Comparison of ENCODE assay signal across 18 cellular contexts in the genomic region with DNA sequence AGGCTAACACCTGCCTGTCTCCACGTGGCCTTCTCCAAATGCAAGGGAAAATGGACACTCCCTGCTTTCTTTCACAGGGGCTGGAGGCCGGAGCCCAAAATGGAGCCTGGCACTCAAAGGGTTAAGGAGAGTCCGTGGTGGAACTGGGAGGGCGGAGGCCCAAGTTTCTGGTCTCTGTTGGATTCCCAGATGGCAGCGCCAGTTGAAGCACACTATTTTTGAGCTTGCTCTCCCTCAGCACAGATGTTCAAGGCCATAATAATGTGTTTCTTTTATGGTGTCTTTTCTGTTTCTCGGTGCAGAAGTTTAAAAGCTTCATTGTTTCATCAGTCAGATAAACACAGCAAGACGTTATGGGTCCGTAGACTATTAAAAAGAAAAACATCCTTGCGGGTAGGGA.
DNase-seq lines count a peak whose midpoint lies in the region; ATAC-seq and TF ChIP-seq lines count a peak whose summit lies in the region.
"Had no signal": no experiment of that assay in that cellular context is flagged by ENCODE, and none has a peak within 500 bp of the region (broad histone marks: within the 10 kb centered on the region; RNA-seq: fewer than 3 reads in every experiment).

No MANE protein-coding gene starts in this region.

- H3K4me2 ChIP-seq in mesendoderm (ENCODE audit: low read length) = no peak overlapping the region
- H3K4me2 ChIP-seq: KMS-11 had no signal

- H3K56ac ChIP-seq in mesendoderm (ENCODE audit: low read length) = no peak overlapping the region

- H2AK5ac ChIP-seq in mesendoderm (ENCODE audit: low read length) = no peak overlapping the region

- H3K4me1 ChIP-seq in mesendoderm (ENCODE audit: control insufficient read depth, low read depth, low read length) = no peaks in the 10 kb centered on the region
- H3K4me1 ChIP-seq: parathyroid adenoma had no signal

- no peak overlapping the region for H3K27ac Mint-ChIP-seq in neural crest cell (ENCODE audit: unreplicated experiment)
- H3K27ac Mint-ChIP-seq: CD8-positive, alpha-beta T cell; dendritic cell treated with granulocyte-macrophage colony-stimulating factor and Interleukin-4, amounts not matched to agents 40 ng/mL and 50 ng/mL, for 4 days; stimulated activated memory B cell treated with anti-CD40 and anti-IgM and Interleukin-4, amounts not matched to agents 10 μg/mL and 1 μg/mL and 100 μg/mL, for 72 hours had no signal

- peak; percentile 33 for DNase-seq in AG10803 (ENCODE audit: low read depth)
- peak; percentile 58 for DNase-seq in NCI-H1694 (lab: John Stamatoyannopoulos, UW)
- peak; percentile 40 for DNase-seq in fibroblast of peridontal ligament (ENCODE audit: extremely low read depth)
- DNase-seq in neural crest cell (ENCODE audit: low read depth, low spot score) = no peak
- no peak for DNase-seq in mesendoderm
- DNase-seq in activated CD4-positive, alpha-beta T cell treated with anti-CD3 and anti-CD28 coated beads, Interleukin-2, amount 50 U/mL, for 1 hour = no peak
- DNase-seq: NCI-H1092, NCI-H2227 treated with DMSO at 0.1 percent for 48 hours, spleen, T-helper 9 cell had no signal

- no peaks in the 10 kb centered on the region for H3K9me3 Mint-ChIP-seq in neural crest cell
- H3K9me3 Mint-ChIP-seq: CD8-positive, alpha-beta T cell; dendritic cell treated with granulocyte-macrophage colony-stimulating factor and Interleukin-4, amounts not matched to agents 40 ng/mL and 50 ng/mL, for 4 days; stimulated activated memory B cell treated with anti-CD40 and anti-IgM and Interleukin-4, amounts not matched to agents 10 μg/mL and 1 μg/mL and 100 μg/mL, for 72 hours had no signal

- no peaks in the 10 kb centered on the region for H3K27me3 ChIP-seq in mesendoderm (ENCODE audit: insufficient read depth, low read length, poor library complexity)
- H3K27me3 ChIP-seq: esophagus muscularis mucosa, spleen had no signal

- H3K4me3 Mint-ChIP-seq in neural crest cell = peak overlapping the region; percentile 12
- H3K4me3 Mint-ChIP-seq: CD8-positive, alpha-beta T cell; dendritic cell treated with granulocyte-macrophage colony-stimulating factor and Interleukin-4, amounts not matched to agents 40 ng/mL and 50 ng/mL, for 4 days; stimulated activated memory B cell treated with anti-CD40 and anti-IgM and Interleukin-4, amounts not matched to agents 10 μg/mL and 1 μg/mL and 100 μg/mL, for 72 hours had no signal

- WGBS in mesendoderm (ENCODE audit: extremely low coverage, insufficient coverage, low lambda C conversion rate) = no CpG with 5 or more reads among the region's 9 CpGs

- H3K4ac ChIP-seq in mesendoderm (ENCODE audit: low read depth, low read length) = no peak overlapping the region

- no peak overlapping the region for H3K27ac ChIP-seq in mesendoderm (ENCODE audit: low read depth, low read length)
- H3K27ac ChIP-seq: esophagus muscularis mucosa, KMS-11, parathyroid adenoma, spleen had no signal

- ATAC-seq in GM21360 (IDR thresholded peaks at IDR 0.05; ENCODE audit: unreplicated experiment) = no peak
- no peak for ATAC-seq in HG02571 (IDR thresholded peaks at IDR 0.05; ENCODE audit: unreplicated experiment)
- ATAC-seq: CD8-positive, alpha-beta T cell; stimulated activated memory B cell treated with anti-CD40 and anti-IgM and Interleukin-4, amounts not matched to agents 10 μg/mL and 1 μg/mL and 100 μg/mL, for 72 hours had no signal

- H3K79me2 ChIP-seq in mesendoderm (ENCODE audit: control insufficient read depth, insufficient read depth, low read length) = no peaks in the 10 kb centered on the region
- H3K79me2 ChIP-seq: parathyroid adenoma had no signal

- H3K4me1 Mint-ChIP-seq in neural crest cell = peaks cover 44% of the 10 kb centered on the region
- H3K4me1 Mint-ChIP-seq: stimulated activated memory B cell treated with anti-CD40 and anti-IgM and Interleukin-4, amounts not matched to agents 10 μg/mL and 1 μg/mL and 100 μg/mL, for 72 hours had no signal

- no peak for TF ChIP-seq CTCF in AG10803 (conservative IDR thresholded peaks at IDR 0.05; ENCODE audit: low read length)
- TF ChIP-seq CTCF in neural crest cell (conservative IDR thresholded peaks at IDR 0.05) = no peak

- H3K27me3 Mint-ChIP-seq in neural crest cell (ENCODE audit: low read depth) = no peaks in the 10 kb centered on the region
- H3K27me3 Mint-ChIP-seq: dendritic cell treated with granulocyte-macrophage colony-stimulating factor and Interleukin-4, amounts not matched to agents 40 ng/mL and 50 ng/mL, for 4 days had no signal

- no peak overlapping the region for H2BK15ac ChIP-seq in mesendoderm (replicated peaks; ENCODE audit: low read depth)

- no peaks in the 10 kb centered on the region for H3K36me3 ChIP-seq in mesendoderm (ENCODE audit: control insufficient read depth, insufficient read depth, low read length)
- H3K36me3 ChIP-seq: esophagus muscularis mucosa, spleen had no signal

- no peak overlapping the region for H3K9ac ChIP-seq in mesendoderm (ENCODE audit: low read length)
- H3K9ac ChIP-seq: KMS-11, parathyroid adenoma had no signal

- H4K5ac ChIP-seq in mesendoderm (ENCODE audit: low read length) = no peak overlapping the region

- no peak overlapping the region for H3K23ac ChIP-seq in mesendoderm (ENCODE audit: low read length)

- H3K79me1 ChIP-seq in mesendoderm (ENCODE audit: low read length) = no peaks in the 10 kb centered on the region

- H3K36me3 Mint-ChIP-seq in neural crest cell (ENCODE audit: low read depth) = peaks cover 3% of the 10 kb centered on the region
- H3K36me3 Mint-ChIP-seq: CD8-positive, alpha-beta T cell; stimulated activated memory B cell treated with anti-CD40 and anti-IgM and Interleukin-4, amounts not matched to agents 10 μg/mL and 1 μg/mL and 100 μg/mL, for 72 hours had no signal

- H3K4me3 ChIP-seq in AG10803 (ENCODE audit: low read length) (no peak overlapping the region), mesendoderm (ENCODE audit: low read length) (no peak overlapping the region)
- H3K4me3 ChIP-seq: esophagus muscularis mucosa, spleen had no signal

- H2BK120ac ChIP-seq in mesendoderm (ENCODE audit: low read depth, low read length) = no peak overlapping the region

- H2BK5ac ChIP-seq in mesendoderm (ENCODE audit: low read length) = no peak overlapping the region

- no peak overlapping the region for H4K8ac ChIP-seq in mesendoderm (ENCODE audit: low read depth, low read length)

- no peak overlapping the region for H3K18ac ChIP-seq in mesendoderm (ENCODE audit: low read length)

Comparison
In these comparisons a context has a peak if more than half of its experiments do, and no peak if none do; other contexts are left out.
1. DNase-seq: peak in AG10803 (single experiment), NCI-H1694 (single experiment) and fibroblast of peridontal ligament (single experiment); none in neural crest cell (single experiment), mesendoderm (single experiment) and activated CD4-positive, alpha-beta T cell treated with anti-CD3 and anti-CD28 coated beads, Interleukin-2, amount 50 U/mL, for 1 hour (single experiment).